In the genomic region with DNA sequence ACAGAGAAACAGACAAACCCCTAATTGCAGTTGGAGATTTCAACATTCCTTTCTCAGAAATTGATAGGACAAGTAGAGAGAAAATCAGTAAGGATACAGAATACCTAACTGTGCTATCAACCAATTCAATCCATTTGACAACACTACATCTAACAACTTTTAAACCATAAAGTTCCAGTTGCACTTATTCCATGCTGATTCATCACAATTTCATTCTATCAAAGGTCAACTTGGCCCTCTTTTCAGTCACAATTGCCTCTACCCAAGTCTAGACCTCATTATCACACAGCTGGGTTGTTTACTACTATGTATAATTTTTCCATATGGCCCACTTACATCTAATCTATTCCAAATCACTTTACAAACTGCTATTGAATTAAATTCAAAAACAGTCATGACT, we compare ENCODE assay signal across 22 cellular contexts.
"Had no signal": no experiment of that assay in that cellular context is flagged by ENCODE, and none has a peak within 500 bp of the region (broad histone marks: within the 10 kb centered on the region; RNA-seq: fewer than 3 reads in every experiment).

No MANE protein-coding gene starts in this region.

- H3K36me3 ChIP-seq: esophagus muscularis mucosa, gastroesophageal sphincter, heart right ventricle, left lung, lower lobe of right lung had no signal

- H3K4me3 ChIP-seq: coronary artery, dorsolateral prefrontal cortex, esophagus muscularis mucosa, gastroesophageal sphincter, heart right ventricle, left lung, lower lobe of right lung, mucosa of descending colon had no signal

- H3K27ac ChIP-seq: coronary artery, dorsolateral prefrontal cortex, esophagus muscularis mucosa, foreskin keratinocyte, gastroesophageal sphincter, heart right ventricle, left lung, lower lobe of right lung had no signal

- H3K27me3 ChIP-seq: dorsolateral prefrontal cortex, esophagus muscularis mucosa, gastroesophageal sphincter, heart right ventricle, left lung had no signal

- FAIRE-seq: endothelial cell of umbilical vein, frontal cortex, islet of Langerhans, keratinocyte had no signal

- H3K9me3 ChIP-seq: esophagus muscularis mucosa, gastroesophageal sphincter, left lung, lower lobe of right lung, mucosa of descending colon had no signal

- H3K4me1 ChIP-seq: foreskin keratinocyte, heart right ventricle, left lung, lower lobe of right lung had no signal

- ATAC-seq: foreskin keratinocyte; gastroesophageal sphincter; heart right ventricle; left cardiac atrium; left lung; left ventricle myocardium superior; lower lobe of right lung; mucosa of descending colon; naive thymus-derived CD8-positive, alpha-beta T cell had no signal

- DNase-seq: dermis blood vessel endothelial cell; dorsolateral prefrontal cortex; effector CD4-positive, alpha-beta T cell; effector memory CD4-positive, alpha-beta T cell; foreskin keratinocyte; heart right ventricle; hippocampal formation; left cardiac atrium; left lung; left ventricle myocardium superior; lower lobe of right lung; mesenchymal stem cell; mucosa of descending colon; naive B cell; naive thymus-derived CD8-positive, alpha-beta T cell had no signal
